In genomic region chr15:75647370-75648155, GRCh38 we compare ENCODE assay signal across 1 cellular context.
A peak's percentile ranks its signal among the peaks of the same experiment; 100 is the strongest.
TF ChIP-seq lines count a peak whose summit lies in the region.

TSS of gene SNX33 (plus strand) at chr15:75647912. CDS start at chr15:75649103, 1,191 bp downstream.

TF ChIP-seq in HepG2, 621 proteins besides CTCF, POLR2A, EP300 and RAD21 (continued from another document and continues in another):
- TF ChIP-seq, protein P1, sequence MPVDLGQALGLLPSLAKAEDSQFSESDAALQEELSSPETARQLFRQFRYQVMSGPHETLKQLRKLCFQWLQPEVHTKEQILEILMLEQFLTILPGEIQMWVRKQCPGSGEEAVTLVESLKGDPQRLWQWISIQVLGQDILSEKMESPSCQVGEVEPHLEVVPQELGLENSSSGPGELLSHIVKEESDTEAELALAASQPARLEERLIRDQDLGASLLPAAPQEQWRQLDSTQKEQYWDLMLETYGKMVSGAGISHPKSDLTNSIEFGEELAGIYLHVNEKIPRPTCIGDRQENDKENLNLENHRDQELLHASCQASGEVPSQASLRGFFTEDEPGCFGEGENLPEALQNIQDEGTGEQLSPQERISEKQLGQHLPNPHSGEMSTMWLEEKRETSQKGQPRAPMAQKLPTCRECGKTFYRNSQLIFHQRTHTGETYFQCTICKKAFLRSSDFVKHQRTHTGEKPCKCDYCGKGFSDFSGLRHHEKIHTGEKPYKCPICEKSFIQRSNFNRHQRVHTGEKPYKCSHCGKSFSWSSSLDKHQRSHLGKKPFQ (CRISPR knock-in tag; IDR thresholded peaks at IDR 0.05; ENCODE audit: insufficient replicate concordance), result no peak
- TF ChIP-seq NFE2 (CRISPR knock-in tag; IDR thresholded peaks at IDR 0.05) (no peak), FOXM1 (CRISPR knock-in tag; IDR thresholded peaks at IDR 0.05) (no peak), ZNF124 (CRISPR knock-in tag; IDR thresholded peaks at IDR 0.05) (0 out of 2 replicates have a peak, but pooled peaks have one; percentile 7), ZNF7 (CRISPR knock-in tag; IDR thresholded peaks at IDR 0.05) (no peak; the same call in 1 of the 2 replicates), FOXJ3 (CRISPR knock-in tag; IDR thresholded peaks at IDR 0.05; ENCODE audit: borderline replicate concordance) (no peak), ZNF33B (CRISPR knock-in tag; IDR thresholded peaks at IDR 0.05) (no peak), ZNF616 (CRISPR knock-in tag; IDR thresholded peaks at IDR 0.05; ENCODE audit: low read depth) (peak; percentile 51; the same call in 1 of the 2 replicates), STAT5B (CRISPR knock-in tag; IDR thresholded peaks at IDR 0.05) (no peak), RXRA (CRISPR knock-in tag; IDR thresholded peaks at IDR 0.05) (no peak; the same call in 1 of the 2 replicates), MAZ (IDR thresholded peaks at IDR 0.05; ENCODE audit: borderline replicate concordance, low read depth, low read length) (peak; percentile 71), MAZ (CRISPR knock-in tag; IDR thresholded peaks at IDR 0.05; ENCODE audit: low read depth) (peak; percentile 80; the same call in 1 of the 2 replicates), GABPA (IDR thresholded peaks at IDR 0.05; ENCODE audit: low read depth, low read length) (no peak), GABPA (CRISPR knock-in tag; IDR thresholded peaks at IDR 0.05; ENCODE audit: low read depth) (no peak), SIX4 (CRISPR knock-in tag; IDR thresholded peaks at IDR 0.05) (no peak), ZIK1 (CRISPR knock-in tag; IDR thresholded peaks at IDR 0.05; ENCODE audit: borderline replicate concordance, low read depth) (no peak; the same call in 1 of the 2 replicates), ZNF33A (CRISPR knock-in tag; IDR thresholded peaks at IDR 0.05; ENCODE audit: borderline replicate concordance) (0 out of 2 replicates have a peak, but pooled peaks have one; percentile 38), ZNF460 (CRISPR knock-in tag; IDR thresholded peaks at IDR 0.05; ENCODE audit: borderline replicate concordance) (no peak; the same call in 1 of the 2 replicates), CENPBD1 (CRISPR knock-in tag; IDR thresholded peaks at IDR 0.05; ENCODE audit: borderline replicate concordance, low read depth) (no peak; the same call in 1 of the 2 replicates), IKZF4 (CRISPR knock-in tag; IDR thresholded peaks at IDR 0.05; ENCODE audit: borderline replicate concordance, low read depth, not compliant biosample characterization) (no peak), ZNF775 (CRISPR knock-in tag; IDR thresholded peaks at IDR 0.05; ENCODE audit: borderline replicate concordance) (no peak), PAF1 (CRISPR knock-in tag; IDR thresholded peaks at IDR 0.05) (no peak), MTA1 (CRISPR knock-in tag; IDR thresholded peaks at IDR 0.05; ENCODE audit: borderline replicate concordance) (peak; percentile 73; the same call in 1 of the 2 replicates), FOXP1 (IDR thresholded peaks at IDR 0.05) (no peak), FOXP1 (CRISPR knock-in tag; IDR thresholded peaks at IDR 0.05) (no peak), U2AF1 (optimal IDR thresholded peaks at IDR 0.05; ENCODE audit: low read depth, low read length) (peak; percentile 26), NFYB (CRISPR knock-in tag; IDR thresholded peaks at IDR 0.05) (no peak), PLSCR1 (CRISPR knock-in tag; IDR thresholded peaks at IDR 0.05; ENCODE audit: borderline replicate concordance) (no peak), SAP130 (CRISPR knock-in tag; IDR thresholded peaks at IDR 0.05; ENCODE audit: low read depth) (peak; percentile 76; the same call in 1 of the 2 replicates), HDAC6 (IDR thresholded peaks at IDR 0.05; ENCODE audit: low read depth, low read length) (no peak), ZBTB2 (CRISPR knock-in tag; IDR thresholded peaks at IDR 0.05; ENCODE audit: low read depth) (peak; percentile 92), ZNF780A (CRISPR knock-in tag; IDR thresholded peaks at IDR 0.05) (no peak; the same call in 1 of the 2 replicates), MAF1 (CRISPR knock-in tag; IDR thresholded peaks at IDR 0.05; ENCODE audit: borderline replicate concordance) (no peak), SETDB1 (CRISPR knock-in tag; IDR thresholded peaks at IDR 0.05; ENCODE audit: borderline replicate concordance) (no peak), IRF2 (CRISPR knock-in tag; IDR thresholded peaks at IDR 0.05) (no peak; the same call in 1 of the 2 replicates), ATRX (CRISPR knock-in tag; IDR thresholded peaks at IDR 0.05; ENCODE audit: borderline replicate concordance) (no peak), SCMH1 (CRISPR knock-in tag; IDR thresholded peaks at IDR 0.05; ENCODE audit: borderline replicate concordance) (no peak), ZNF333 (CRISPR knock-in tag; IDR thresholded peaks at IDR 0.05; ENCODE audit: borderline replicate concordance) (no peak), ZFP36L2 (CRISPR knock-in tag; IDR thresholded peaks at IDR 0.05) (no peak), TFAP4 (IDR thresholded peaks at IDR 0.05; ENCODE audit: borderline replicate concordance, low read depth) (peak; percentile 87; the same call in 1 of the 2 replicates), RORA (CRISPR knock-in tag; IDR thresholded peaks at IDR 0.05) (no peak), ZNF441 (CRISPR knock-in tag; IDR thresholded peaks at IDR 0.05; ENCODE audit: borderline replicate concordance) (peak; percentile 99), ZNF569 (CRISPR knock-in tag; IDR thresholded peaks at IDR 0.05; ENCODE audit: borderline replicate concordance) (no peak)
- TF ChIP-seq, protein P2, sequence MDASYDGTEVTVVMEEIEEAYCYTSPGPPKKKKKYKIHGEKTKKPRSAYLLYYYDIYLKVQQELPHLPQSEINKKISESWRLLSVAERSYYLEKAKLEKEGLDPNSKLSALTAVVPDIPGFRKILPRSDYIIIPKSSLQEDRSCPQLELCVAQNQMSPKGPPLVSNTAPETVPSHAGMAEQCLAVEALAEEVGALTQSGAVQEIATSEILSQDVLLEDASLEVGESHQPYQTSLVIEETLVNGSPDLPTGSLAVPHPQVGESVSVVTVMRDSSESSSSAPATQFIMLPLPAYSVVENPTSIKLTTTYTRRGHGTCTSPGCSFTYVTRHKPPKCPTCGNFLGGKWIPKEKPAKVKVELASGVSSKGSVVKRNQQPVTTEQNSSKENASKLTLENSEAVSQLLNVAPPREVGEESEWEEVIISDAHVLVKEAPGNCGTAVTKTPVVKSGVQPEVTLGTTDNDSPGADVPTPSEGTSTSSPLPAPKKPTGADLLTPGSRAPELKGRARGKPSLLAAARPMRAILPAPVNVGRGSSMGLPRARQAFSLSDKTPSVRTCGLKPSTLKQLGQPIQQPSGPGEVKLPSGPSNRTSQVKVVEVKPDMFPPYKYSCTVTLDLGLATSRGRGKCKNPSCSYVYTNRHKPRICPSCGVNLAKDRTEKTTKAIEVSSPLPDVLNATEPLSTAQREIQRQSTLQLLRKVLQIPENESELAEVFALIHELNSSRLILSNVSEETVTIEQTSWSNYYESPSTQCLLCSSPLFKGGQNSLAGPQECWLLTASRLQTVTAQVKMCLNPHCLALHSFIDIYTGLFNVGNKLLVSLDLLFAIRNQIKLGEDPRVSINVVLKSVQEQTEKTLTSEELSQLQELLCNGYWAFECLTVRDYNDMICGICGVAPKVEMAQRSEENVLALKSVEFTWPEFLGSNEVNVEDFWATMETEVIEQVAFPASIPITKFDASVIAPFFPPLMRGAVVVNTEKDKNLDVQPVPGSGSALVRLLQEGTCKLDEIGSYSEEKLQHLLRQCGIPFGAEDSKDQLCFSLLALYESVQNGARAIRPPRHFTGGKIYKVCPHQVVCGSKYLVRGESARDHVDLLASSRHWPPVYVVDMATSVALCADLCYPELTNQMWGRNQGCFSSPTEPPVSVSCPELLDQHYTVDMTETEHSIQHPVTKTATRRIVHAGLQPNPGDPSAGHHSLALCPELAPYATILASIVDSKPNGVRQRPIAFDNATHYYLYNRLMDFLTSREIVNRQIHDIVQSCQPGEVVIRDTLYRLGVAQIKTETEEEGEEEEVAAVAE (CRISPR knock-in tag; IDR thresholded peaks at IDR 0.05; ENCODE audit: borderline replicate concordance), result no peak
- TF ChIP-seq, protein P3, sequence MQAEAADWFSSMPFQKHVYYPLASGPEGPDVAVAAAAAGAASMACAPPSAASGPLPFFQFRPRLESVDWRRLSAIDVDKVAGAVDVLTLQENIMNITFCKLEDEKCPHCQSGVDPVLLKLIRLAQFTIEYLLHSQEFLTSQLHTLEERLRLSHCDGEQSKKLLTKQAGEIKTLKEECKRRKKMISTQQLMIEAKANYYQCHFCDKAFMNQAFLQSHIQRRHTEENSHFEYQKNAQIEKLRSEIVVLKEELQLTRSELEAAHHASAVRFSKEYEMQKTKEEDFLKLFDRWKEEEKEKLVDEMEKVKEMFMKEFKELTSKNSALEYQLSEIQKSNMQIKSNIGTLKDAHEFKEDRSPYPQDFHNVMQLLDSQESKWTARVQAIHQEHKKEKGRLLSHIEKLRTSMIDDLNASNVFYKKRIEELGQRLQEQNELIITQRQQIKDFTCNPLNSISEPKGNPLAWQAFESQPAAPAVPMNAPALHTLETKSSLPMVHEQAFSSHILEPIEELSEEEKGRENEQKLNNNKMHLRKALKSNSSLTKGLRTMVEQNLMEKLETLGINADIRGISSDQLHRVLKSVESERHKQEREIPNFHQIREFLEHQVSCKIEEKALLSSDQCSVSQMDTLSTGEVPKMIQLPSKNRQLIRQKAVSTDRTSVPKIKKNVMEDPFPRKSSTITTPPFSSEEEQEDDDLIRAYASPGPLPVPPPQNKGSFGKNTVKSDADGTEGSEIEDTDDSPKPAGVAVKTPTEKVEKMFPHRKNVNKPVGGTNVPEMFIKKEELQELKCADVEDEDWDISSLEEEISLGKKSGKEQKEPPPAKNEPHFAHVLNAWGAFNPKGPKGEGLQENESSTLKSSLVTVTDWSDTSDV (CRISPR knock-in tag; IDR thresholded peaks at IDR 0.05), result no peak
- TF ChIP-seq, protein P4, sequence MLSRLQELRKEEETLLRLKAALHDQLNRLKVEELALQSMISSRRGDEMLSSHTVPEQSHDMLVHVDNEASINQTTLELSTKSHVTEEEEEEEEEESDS (CRISPR knock-in tag; IDR thresholded peaks at IDR 0.05; ENCODE audit: borderline replicate concordance), result peak; percentile 78; the same call in 1 of the 2 replicates
- TF ChIP-seq, protein P5, sequence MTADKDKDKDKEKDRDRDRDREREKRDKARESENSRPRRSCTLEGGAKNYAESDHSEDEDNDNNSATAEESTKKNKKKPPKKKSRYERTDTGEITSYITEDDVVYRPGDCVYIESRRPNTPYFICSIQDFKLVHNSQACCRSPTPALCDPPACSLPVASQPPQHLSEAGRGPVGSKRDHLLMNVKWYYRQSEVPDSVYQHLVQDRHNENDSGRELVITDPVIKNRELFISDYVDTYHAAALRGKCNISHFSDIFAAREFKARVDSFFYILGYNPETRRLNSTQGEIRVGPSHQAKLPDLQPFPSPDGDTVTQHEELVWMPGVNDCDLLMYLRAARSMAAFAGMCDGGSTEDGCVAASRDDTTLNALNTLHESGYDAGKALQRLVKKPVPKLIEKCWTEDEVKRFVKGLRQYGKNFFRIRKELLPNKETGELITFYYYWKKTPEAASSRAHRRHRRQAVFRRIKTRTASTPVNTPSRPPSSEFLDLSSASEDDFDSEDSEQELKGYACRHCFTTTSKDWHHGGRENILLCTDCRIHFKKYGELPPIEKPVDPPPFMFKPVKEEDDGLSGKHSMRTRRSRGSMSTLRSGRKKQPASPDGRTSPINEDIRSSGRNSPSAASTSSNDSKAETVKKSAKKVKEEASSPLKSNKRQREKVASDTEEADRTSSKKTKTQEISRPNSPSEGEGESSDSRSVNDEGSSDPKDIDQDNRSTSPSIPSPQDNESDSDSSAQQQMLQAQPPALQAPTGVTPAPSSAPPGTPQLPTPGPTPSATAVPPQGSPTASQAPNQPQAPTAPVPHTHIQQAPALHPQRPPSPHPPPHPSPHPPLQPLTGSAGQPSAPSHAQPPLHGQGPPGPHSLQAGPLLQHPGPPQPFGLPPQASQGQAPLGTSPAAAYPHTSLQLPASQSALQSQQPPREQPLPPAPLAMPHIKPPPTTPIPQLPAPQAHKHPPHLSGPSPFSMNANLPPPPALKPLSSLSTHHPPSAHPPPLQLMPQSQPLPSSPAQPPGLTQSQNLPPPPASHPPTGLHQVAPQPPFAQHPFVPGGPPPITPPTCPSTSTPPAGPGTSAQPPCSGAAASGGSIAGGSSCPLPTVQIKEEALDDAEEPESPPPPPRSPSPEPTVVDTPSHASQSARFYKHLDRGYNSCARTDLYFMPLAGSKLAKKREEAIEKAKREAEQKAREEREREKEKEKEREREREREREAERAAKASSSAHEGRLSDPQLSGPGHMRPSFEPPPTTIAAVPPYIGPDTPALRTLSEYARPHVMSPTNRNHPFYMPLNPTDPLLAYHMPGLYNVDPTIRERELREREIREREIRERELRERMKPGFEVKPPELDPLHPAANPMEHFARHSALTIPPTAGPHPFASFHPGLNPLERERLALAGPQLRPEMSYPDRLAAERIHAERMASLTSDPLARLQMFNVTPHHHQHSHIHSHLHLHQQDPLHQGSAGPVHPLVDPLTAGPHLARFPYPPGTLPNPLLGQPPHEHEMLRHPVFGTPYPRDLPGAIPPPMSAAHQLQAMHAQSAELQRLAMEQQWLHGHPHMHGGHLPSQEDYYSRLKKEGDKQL (CRISPR knock-in tag; IDR thresholded peaks at IDR 0.05; ENCODE audit: low read depth), result no peak
